In the genomic region with DNA sequence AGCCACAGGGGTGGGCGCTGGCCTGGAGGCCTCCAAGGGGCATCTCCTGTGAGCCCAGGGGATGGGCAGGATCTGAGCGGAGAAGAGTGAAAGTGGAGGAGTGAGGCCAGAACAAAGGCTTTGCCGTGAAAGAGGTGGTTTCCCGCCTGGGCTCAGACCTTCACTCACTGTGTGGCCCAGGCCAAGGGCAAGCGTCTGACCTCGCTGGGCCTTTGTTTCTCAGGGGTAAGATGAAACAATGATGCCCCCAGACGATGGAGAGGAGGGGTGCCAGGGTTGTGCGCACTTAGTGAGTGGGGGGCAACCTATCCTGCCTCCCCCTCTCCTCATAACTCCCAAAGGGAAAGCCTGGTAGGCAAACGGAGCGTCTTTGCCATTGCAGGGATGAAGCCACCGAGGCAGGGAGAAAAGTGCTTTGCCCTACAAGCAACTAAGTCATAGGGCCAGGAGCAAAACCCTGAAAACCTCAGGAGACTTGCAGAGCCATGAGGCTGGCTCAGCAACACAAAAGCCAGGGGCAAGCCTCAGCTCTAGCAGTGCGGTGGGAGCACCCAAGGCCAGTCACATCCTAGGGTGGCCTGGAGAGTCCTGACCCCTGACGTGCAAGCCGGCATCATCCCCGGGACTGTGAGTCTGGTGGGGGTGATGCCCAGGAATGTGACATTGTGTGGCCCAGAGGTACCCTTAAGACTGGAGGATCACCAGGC, we compare ENCODE assay signal across 8 cellular contexts. TPM values are rescaled to one million over a fixed set of nuclear protein-coding genes. Genes with fewer than 3 reads are reported as not detected.
DNase-seq lines count a peak whose midpoint lies in the region; ATAC-seq lines count a peak whose summit lies in the region.

No MANE protein-coding gene starts in this region.

- H3K36me3 ChIP-seq in aorta (ENCODE audit: control insufficient read depth in 1 of 2, insufficient read depth in 2 of 2, low read length in 1 of 2): no peaks in the 10 kb centered on the region

- peak overlapping the region; percentile 77 for H3K4me3 ChIP-seq in iPS-18c (ENCODE audit: insufficient read depth, low read depth, low read length)
- no peak overlapping the region for H3K4me3 ChIP-seq in aorta (ENCODE audit: low read length in 2 of 2)

- peak overlapping the region; percentile 20 for H3K27ac Mint-ChIP-seq in T-helper 1 cell treated with Interleukin-12 subunit alpha and Interleukin-12 subunit beta and Interleukin-4 antibody, amounts not matched to agents 30 μg/mL and 1 μg/mL, for 36 hours
- peak overlapping the region; percentile 63 for H3K27ac Mint-ChIP-seq in activated CD8-positive, alpha-beta T cell treated with anti-CD3 and anti-CD28 coated beads, Interleukin-2, amount 10 ng/mL, durations not matched to agents 7 days and 5 days
- no peak overlapping the region for H3K27ac Mint-ChIP-seq in stimulated activated naive B cell treated with anti-CD40 and anti-IgM and Interleukin-4, amounts not matched to agents 10 μg/mL and 1 μg/mL and 100 μg/mL, for 72 hours

- POLR2A ChIA-PET in activated CD8-positive, alpha-beta T cell treated with anti-CD3 and anti-CD28 coated beads, Interleukin-2, amount 10 ng/mL, durations not matched to agents 7 days and 5 days (lab: Charles Lee): interaction anchor here (0.9 to 1.1 kb wide), 3 partner anchors 27 to 80 kb away, joined by 3 read pairs; a partner anchor contains a TSS

- H3K9me3 ChIP-seq in iPS-18c (ENCODE audit: control insufficient read depth, insufficient read depth, low read length) (no peaks in the 10 kb centered on the region), aorta (ENCODE audit: control insufficient read depth, low read length) (no peaks in the 10 kb centered on the region)

- H3K27me3 ChIP-seq in aorta (ENCODE audit: control insufficient read depth in 1 of 2, insufficient read depth in 2 of 2, low read length in 1 of 2): no peaks in the 10 kb centered on the region

- no peaks in the 10 kb centered on the region for H3K4me1 ChIP-seq in aorta (ENCODE audit: control insufficient read depth in 1 of 2, insufficient read depth in 2 of 2, low read length in 2 of 2)

- DNase-seq in T-helper 1 cell (no peak), aorta (no peak), NCI-H345 (lab: John Stamatoyannopoulos, UW) (no peak)
- no peak for DNase-seq in activated CD8-positive, alpha-beta T cell treated with anti-CD3 and anti-CD28 coated beads, Interleukin-2, amount 10 ng/mL, durations not matched to agents 7 days and 5 days
- no peak for DNase-seq in stimulated activated naive B cell treated with anti-CD40 and anti-IgM and Interleukin-4, amounts not matched to agents 10 μg/mL and 1 μg/mL and 100 μg/mL, for 72 hours
- DNase-seq in stimulated activated CD4-positive, alpha-beta T cell treated with anti-CD3 and anti-CD28 coated beads, Interleukin-2, amount 100 ng/mL, for 48 hours: no peak

- peaks cover 2% of the 10 kb centered on the region for H3K36me3 Mint-ChIP-seq in T-helper 1 cell treated with Interleukin-12 subunit alpha and Interleukin-12 subunit beta and Interleukin-4 antibody, amounts not matched to agents 30 μg/mL and 1 μg/mL, for 36 hours (ENCODE audit: low read depth)
- peaks cover 4% of the 10 kb centered on the region for H3K36me3 Mint-ChIP-seq in activated CD8-positive, alpha-beta T cell treated with anti-CD3 and anti-CD28 coated beads, Interleukin-2, amount 10 ng/mL, durations not matched to agents 7 days and 5 days (ENCODE audit: low read depth)
- H3K36me3 Mint-ChIP-seq in stimulated activated naive B cell treated with anti-CD40 and anti-IgM and Interleukin-4, amounts not matched to agents 10 μg/mL and 1 μg/mL and 100 μg/mL, for 72 hours: peaks cover 0 to 5% of the 10 kb centered on the region in 2 donors

- H3K27ac ChIP-seq in aorta (ENCODE audit: low read depth in 1 of 2, low read length in 2 of 2): no peak overlapping the region

- 58 to 61% methylated on average over 14 to 15 of the region's 15 CpGs for WGBS in aorta, 2 donors

- intact Hi-C loops in aorta (cut with DNase I): loop anchor here in 1 of 2 donors (10.0 kb wide), 1 partner anchor 119 kb away; a partner anchor contains a TSS

- peaks cover 21% of the 10 kb centered on the region for H3K27me3 Mint-ChIP-seq in T-helper 1 cell treated with Interleukin-12 subunit alpha and Interleukin-12 subunit beta and Interleukin-4 antibody, amounts not matched to agents 30 μg/mL and 1 μg/mL, for 36 hours (ENCODE audit: low read depth)
- peaks cover 6% of the 10 kb centered on the region for H3K27me3 Mint-ChIP-seq in activated CD8-positive, alpha-beta T cell treated with anti-CD3 and anti-CD28 coated beads, Interleukin-2, amount 10 ng/mL, durations not matched to agents 7 days and 5 days (ENCODE audit: low read depth)
- H3K27me3 Mint-ChIP-seq in stimulated activated naive B cell treated with anti-CD40 and anti-IgM and Interleukin-4, amounts not matched to agents 10 μg/mL and 1 μg/mL and 100 μg/mL, for 72 hours: peaks cover 5 to 8% of the 10 kb centered on the region in 2 donors

- H3K4me1 Mint-ChIP-seq in T-helper 1 cell treated with Interleukin-12 subunit alpha and Interleukin-12 subunit beta and Interleukin-4 antibody, amounts not matched to agents 30 μg/mL and 1 μg/mL, for 36 hours (ENCODE audit: low read depth): peaks cover 18% of the 10 kb centered on the region
- H3K4me1 Mint-ChIP-seq in activated CD8-positive, alpha-beta T cell treated with anti-CD3 and anti-CD28 coated beads, Interleukin-2, amount 10 ng/mL, durations not matched to agents 7 days and 5 days (ENCODE audit: low read depth): peaks cover 39% of the 10 kb centered on the region
- peaks cover 12 to 34% of the 10 kb centered on the region in 2 donors for H3K4me1 Mint-ChIP-seq in stimulated activated naive B cell treated with anti-CD40 and anti-IgM and Interleukin-4, amounts not matched to agents 10 μg/mL and 1 μg/mL and 100 μg/mL, for 72 hours

- no peaks in the 10 kb centered on the region for H3K9me3 Mint-ChIP-seq in T-helper 1 cell treated with Interleukin-12 subunit alpha and Interleukin-12 subunit beta and Interleukin-4 antibody, amounts not matched to agents 30 μg/mL and 1 μg/mL, for 36 hours
- H3K9me3 Mint-ChIP-seq in activated CD8-positive, alpha-beta T cell treated with anti-CD3 and anti-CD28 coated beads, Interleukin-2, amount 10 ng/mL, durations not matched to agents 7 days and 5 days (ENCODE audit: insufficient read depth): no peaks in the 10 kb centered on the region
- H3K9me3 Mint-ChIP-seq in stimulated activated naive B cell treated with anti-CD40 and anti-IgM and Interleukin-4, amounts not matched to agents 10 μg/mL and 1 μg/mL and 100 μg/mL, for 72 hours: no peaks in the 10 kb centered on the region

- ATAC-seq in activated CD8-positive, alpha-beta T cell treated with anti-CD3 and anti-CD28 coated beads, Interleukin-2, amount 10 ng/mL, durations not matched to agents 7 days and 5 days: no peak
- no peak for ATAC-seq in stimulated activated naive B cell treated with anti-CD40 and anti-IgM and Interleukin-4, amounts not matched to agents 10 μg/mL and 1 μg/mL and 100 μg/mL, for 72 hours (replicated peaks)
- ATAC-seq in aorta (ENCODE audit: low FRiP score): no peak

- peak overlapping the region; percentile 65 for H3K4me3 Mint-ChIP-seq in T-helper 1 cell treated with Interleukin-12 subunit alpha and Interleukin-12 subunit beta and Interleukin-4 antibody, amounts not matched to agents 30 μg/mL and 1 μg/mL, for 36 hours
- H3K4me3 Mint-ChIP-seq in activated CD8-positive, alpha-beta T cell treated with anti-CD3 and anti-CD28 coated beads, Interleukin-2, amount 10 ng/mL, durations not matched to agents 7 days and 5 days: peak overlapping the region; percentile 75
- peak overlapping the region; percentile 78 to 82 for H3K4me3 Mint-ChIP-seq in stimulated activated naive B cell treated with anti-CD40 and anti-IgM and Interleukin-4, amounts not matched to agents 10 μg/mL and 1 μg/mL and 100 μg/mL, for 72 hours

- CTCF ChIA-PET in activated CD8-positive, alpha-beta T cell treated with anti-CD3 and anti-CD28 coated beads, Interleukin-2, amount 10 ng/mL, durations not matched to agents 7 days and 5 days (lab: Charles Lee): interaction anchor here (1.6 kb wide), 1 partner anchor 12 kb away, joined by 4 read pairs; no protein-coding TSS in a partner anchor

RNA-seq across cellular contexts. Expression of a gene that starts 0.9 kb away (rescaled TPM):
- 10 to 100 TPM; 13.1 to 13.3 TPM for total RNA-seq in activated CD8-positive, alpha-beta T cell treated with anti-CD3 and anti-CD28 coated beads, Interleukin-2, amount 10 ng/mL, durations not matched to agents 7 days and 5 days
- 10 to 100 TPM; 10.5 to 31.2 TPM for total RNA-seq in aorta
- 10 to 100 TPM; 11.3 to 26.1 TPM for polyA plus RNA-seq in aorta

RNA-seq across cellular contexts. Expression of a gene that starts 4.0 kb away (rescaled TPM):
- 10 to 100 TPM; 49.8 to 54.3 TPM for total RNA-seq in activated CD8-positive, alpha-beta T cell treated with anti-CD3 and anti-CD28 coated beads, Interleukin-2, amount 10 ng/mL, durations not matched to agents 7 days and 5 days
- 10 to 100 TPM; 35.5 to 43.0 TPM for total RNA-seq in aorta
- 100 to 1,000 TPM in 1 of 2 donors, 1 to 10 TPM in 1; 6.8 to 114 TPM for polyA plus RNA-seq in aorta

RNA-seq across cellular contexts. Expression of a gene that starts 27.2 kb away (rescaled TPM):
- total RNA-seq in activated CD8-positive, alpha-beta T cell treated with anti-CD3 and anti-CD28 coated beads, Interleukin-2, amount 10 ng/mL, durations not matched to agents 7 days and 5 days: 10 to 100 TPM; 16.2 TPM
- 10 to 100 TPM; 10.2 to 10.3 TPM for total RNA-seq in aorta
- polyA plus RNA-seq in aorta: 1 to 10 TPM; 3.9 to 9.6 TPM

RNA-seq across cellular contexts. Expression of a gene that starts 42.3 kb away (rescaled TPM):
- total RNA-seq in activated CD8-positive, alpha-beta T cell treated with anti-CD3 and anti-CD28 coated beads, Interleukin-2, amount 10 ng/mL, durations not matched to agents 7 days and 5 days: not detected
- total RNA-seq in aorta: 10 to 100 TPM in 1 of 2 donors, 1 to 10 TPM in 1; 5.9 to 11.5 TPM
- polyA plus RNA-seq in aorta: 10 to 100 TPM in 1 of 2 donors, 1 to 10 TPM in 1; 2.1 to 73.9 TPM

RNA-seq across cellular contexts. Expression of a gene that starts 53.6 kb away (rescaled TPM):
- total RNA-seq in activated CD8-positive, alpha-beta T cell treated with anti-CD3 and anti-CD28 coated beads, Interleukin-2, amount 10 ng/mL, durations not matched to agents 7 days and 5 days: 10 to 100 TPM; 55.2 to 57.6 TPM
- 10 to 100 TPM; 46.3 to 51.7 TPM for total RNA-seq in aorta
- 10 to 100 TPM; 28.9 to 76.2 TPM for polyA plus RNA-seq in aorta
